ENCODE assay signal across 1 cellular context in genomic region chr10:4812952-4813351, GRCh38.
A peak's percentile ranks its signal among the peaks of the same experiment; 100 is the strongest.
TF ChIP-seq lines count a peak whose summit lies in the region.

No MANE protein-coding gene starts in this region.

TF ChIP-seq in H1, 55 proteins besides CTCF, POLR2A, EP300 and RAD21:
- TF ChIP-seq POLR2AphosphoS5 (IDR thresholded peaks at IDR 0.05; ENCODE audit: low read depth, low read length) (no peak), BCL11A (IDR thresholded peaks at IDR 0.05; ENCODE audit: low read depth in 2 of 2, low read length in 2 of 2) (no peak), BACH1 (IDR thresholded peaks at IDR 0.05; ENCODE audit: low read length) (0 out of 2 replicates have a peak, but pooled peaks have one; percentile 7)
TF ChIP-seq in H1: peak in this region for 1.
